In the genomic region with DNA sequence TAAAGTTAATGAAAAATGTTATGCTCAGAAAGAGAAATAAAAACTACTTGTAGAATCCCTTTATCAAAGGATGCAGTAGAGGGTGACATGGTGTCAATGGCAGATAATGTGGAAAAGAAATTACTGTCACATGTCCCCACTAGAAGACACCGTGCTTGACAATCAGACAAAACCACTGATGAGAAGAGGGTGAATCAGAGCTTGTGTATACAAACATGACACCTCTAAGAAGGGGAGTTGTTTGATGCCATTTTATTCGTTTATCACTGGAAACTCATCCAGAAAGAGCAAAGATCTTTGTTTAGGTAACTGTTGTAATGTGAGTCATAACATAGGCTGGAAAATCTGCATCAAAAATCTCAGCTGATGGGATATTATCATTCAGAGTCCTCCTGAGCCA, we compare ENCODE assay signal across 1 cellular context.
TF ChIP-seq lines count a peak whose summit lies in the region.

No MANE protein-coding gene starts in this region.

TF ChIP-seq in WTC11, 78 proteins besides CTCF, POLR2A, EP300 and RAD21 (continued from another document):
- TF ChIP-seq, protein P1, sequence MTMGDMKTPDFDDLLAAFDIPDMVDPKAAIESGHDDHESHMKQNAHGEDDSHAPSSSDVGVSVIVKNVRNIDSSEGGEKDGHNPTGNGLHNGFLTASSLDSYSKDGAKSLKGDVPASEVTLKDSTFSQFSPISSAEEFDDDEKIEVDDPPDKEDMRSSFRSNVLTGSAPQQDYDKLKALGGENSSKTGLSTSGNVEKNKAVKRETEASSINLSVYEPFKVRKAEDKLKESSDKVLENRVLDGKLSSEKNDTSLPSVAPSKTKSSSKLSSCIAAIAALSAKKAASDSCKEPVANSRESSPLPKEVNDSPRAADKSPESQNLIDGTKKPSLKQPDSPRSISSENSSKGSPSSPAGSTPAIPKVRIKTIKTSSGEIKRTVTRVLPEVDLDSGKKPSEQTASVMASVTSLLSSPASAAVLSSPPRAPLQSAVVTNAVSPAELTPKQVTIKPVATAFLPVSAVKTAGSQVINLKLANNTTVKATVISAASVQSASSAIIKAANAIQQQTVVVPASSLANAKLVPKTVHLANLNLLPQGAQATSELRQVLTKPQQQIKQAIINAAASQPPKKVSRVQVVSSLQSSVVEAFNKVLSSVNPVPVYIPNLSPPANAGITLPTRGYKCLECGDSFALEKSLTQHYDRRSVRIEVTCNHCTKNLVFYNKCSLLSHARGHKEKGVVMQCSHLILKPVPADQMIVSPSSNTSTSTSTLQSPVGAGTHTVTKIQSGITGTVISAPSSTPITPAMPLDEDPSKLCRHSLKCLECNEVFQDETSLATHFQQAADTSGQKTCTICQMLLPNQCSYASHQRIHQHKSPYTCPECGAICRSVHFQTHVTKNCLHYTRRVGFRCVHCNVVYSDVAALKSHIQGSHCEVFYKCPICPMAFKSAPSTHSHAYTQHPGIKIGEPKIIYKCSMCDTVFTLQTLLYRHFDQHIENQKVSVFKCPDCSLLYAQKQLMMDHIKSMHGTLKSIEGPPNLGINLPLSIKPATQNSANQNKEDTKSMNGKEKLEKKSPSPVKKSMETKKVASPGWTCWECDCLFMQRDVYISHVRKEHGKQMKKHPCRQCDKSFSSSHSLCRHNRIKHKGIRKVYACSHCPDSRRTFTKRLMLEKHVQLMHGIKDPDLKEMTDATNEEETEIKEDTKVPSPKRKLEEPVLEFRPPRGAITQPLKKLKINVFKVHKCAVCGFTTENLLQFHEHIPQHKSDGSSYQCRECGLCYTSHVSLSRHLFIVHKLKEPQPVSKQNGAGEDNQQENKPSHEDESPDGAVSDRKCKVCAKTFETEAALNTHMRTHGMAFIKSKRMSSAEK (CRISPR knock-in tag; IDR thresholded peaks at IDR 0.05; ENCODE audit: borderline replicate concordance): no peak
- TF ChIP-seq, protein P2, sequence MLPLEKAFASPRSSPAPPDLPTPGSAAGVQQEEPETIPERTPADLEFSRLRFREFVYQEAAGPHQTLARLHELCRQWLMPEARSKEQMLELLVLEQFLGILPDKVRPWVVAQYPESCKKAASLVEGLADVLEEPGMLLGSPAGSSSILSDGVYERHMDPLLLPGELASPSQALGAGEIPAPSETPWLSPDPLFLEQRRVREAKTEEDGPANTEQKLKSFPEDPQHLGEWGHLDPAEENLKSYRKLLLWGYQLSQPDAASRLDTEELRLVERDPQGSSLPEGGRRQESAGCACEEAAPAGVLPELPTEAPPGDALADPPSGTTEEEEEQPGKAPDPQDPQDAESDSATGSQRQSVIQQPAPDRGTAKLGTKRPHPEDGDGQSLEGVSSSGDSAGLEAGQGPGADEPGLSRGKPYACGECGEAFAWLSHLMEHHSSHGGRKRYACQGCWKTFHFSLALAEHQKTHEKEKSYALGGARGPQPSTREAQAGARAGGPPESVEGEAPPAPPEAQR (CRISPR knock-in tag; IDR thresholded peaks at IDR 0.05): no peak
- TF ChIP-seq, protein P3, sequence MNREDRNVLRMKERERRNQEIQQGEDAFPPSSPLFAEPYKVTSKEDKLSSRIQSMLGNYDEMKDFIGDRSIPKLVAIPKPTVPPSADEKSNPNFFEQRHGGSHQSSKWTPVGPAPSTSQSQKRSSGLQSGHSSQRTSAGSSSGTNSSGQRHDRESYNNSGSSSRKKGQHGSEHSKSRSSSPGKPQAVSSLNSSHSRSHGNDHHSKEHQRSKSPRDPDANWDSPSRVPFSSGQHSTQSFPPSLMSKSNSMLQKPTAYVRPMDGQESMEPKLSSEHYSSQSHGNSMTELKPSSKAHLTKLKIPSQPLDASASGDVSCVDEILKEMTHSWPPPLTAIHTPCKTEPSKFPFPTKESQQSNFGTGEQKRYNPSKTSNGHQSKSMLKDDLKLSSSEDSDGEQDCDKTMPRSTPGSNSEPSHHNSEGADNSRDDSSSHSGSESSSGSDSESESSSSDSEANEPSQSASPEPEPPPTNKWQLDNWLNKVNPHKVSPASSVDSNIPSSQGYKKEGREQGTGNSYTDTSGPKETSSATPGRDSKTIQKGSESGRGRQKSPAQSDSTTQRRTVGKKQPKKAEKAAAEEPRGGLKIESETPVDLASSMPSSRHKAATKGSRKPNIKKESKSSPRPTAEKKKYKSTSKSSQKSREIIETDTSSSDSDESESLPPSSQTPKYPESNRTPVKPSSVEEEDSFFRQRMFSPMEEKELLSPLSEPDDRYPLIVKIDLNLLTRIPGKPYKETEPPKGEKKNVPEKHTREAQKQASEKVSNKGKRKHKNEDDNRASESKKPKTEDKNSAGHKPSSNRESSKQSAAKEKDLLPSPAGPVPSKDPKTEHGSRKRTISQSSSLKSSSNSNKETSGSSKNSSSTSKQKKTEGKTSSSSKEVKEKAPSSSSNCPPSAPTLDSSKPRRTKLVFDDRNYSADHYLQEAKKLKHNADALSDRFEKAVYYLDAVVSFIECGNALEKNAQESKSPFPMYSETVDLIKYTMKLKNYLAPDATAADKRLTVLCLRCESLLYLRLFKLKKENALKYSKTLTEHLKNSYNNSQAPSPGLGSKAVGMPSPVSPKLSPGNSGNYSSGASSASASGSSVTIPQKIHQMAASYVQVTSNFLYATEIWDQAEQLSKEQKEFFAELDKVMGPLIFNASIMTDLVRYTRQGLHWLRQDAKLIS (CRISPR knock-in tag; IDR thresholded peaks at IDR 0.05; ENCODE audit: borderline replicate concordance): no peak
- no peak for TF ChIP-seq CREM (CRISPR knock-in tag; IDR thresholded peaks at IDR 0.05)
- no peak for TF ChIP-seq ZNF423 (CRISPR knock-in tag; IDR thresholded peaks at IDR 0.05)
- no peak for TF ChIP-seq SMAD3 (CRISPR knock-in tag; IDR thresholded peaks at IDR 0.05; ENCODE audit: borderline replicate concordance)
- TF ChIP-seq JAZF1 (CRISPR knock-in tag; IDR thresholded peaks at IDR 0.05): no peak
- TF ChIP-seq CBFB (CRISPR knock-in tag; IDR thresholded peaks at IDR 0.05; ENCODE audit: low read depth): no peak
- TF ChIP-seq NFE2L1 (CRISPR knock-in tag; IDR thresholded peaks at IDR 0.05): no peak
- TF ChIP-seq ELF4 (CRISPR knock-in tag; IDR thresholded peaks at IDR 0.05; ENCODE audit: low read depth): no peak
- no peak for TF ChIP-seq RELA (CRISPR knock-in tag; IDR thresholded peaks at IDR 0.05; ENCODE audit: borderline replicate concordance)
- no peak for TF ChIP-seq CREB1 (CRISPR knock-in tag; IDR thresholded peaks at IDR 0.05)
- TF ChIP-seq, protein P4, sequence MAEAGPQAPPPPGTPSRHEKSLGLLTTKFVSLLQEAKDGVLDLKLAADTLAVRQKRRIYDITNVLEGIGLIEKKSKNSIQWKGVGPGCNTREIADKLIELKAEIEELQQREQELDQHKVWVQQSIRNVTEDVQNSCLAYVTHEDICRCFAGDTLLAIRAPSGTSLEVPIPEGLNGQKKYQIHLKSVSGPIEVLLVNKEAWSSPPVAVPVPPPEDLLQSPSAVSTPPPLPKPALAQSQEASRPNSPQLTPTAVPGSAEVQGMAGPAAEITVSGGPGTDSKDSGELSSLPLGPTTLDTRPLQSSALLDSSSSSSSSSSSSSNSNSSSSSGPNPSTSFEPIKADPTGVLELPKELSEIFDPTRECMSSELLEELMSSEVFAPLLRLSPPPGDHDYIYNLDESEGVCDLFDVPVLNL (CRISPR knock-in tag; IDR thresholded peaks at IDR 0.05; ENCODE audit: borderline replicate concordance, low read depth): no peak
- TF ChIP-seq ZBTB21 (CRISPR knock-in tag; IDR thresholded peaks at IDR 0.05; ENCODE audit: borderline replicate concordance): no peak
- TF ChIP-seq, protein P5, sequence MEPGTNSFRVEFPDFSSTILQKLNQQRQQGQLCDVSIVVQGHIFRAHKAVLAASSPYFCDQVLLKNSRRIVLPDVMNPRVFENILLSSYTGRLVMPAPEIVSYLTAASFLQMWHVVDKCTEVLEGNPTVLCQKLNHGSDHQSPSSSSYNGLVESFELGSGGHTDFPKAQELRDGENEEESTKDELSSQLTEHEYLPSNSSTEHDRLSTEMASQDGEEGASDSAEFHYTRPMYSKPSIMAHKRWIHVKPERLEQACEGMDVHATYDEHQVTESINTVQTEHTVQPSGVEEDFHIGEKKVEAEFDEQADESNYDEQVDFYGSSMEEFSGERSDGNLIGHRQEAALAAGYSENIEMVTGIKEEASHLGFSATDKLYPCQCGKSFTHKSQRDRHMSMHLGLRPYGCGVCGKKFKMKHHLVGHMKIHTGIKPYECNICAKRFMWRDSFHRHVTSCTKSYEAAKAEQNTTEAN (CRISPR knock-in tag; IDR thresholded peaks at IDR 0.05): no peak
- no peak for TF ChIP-seq TCF7 (CRISPR knock-in tag; IDR thresholded peaks at IDR 0.05; ENCODE audit: low read depth)
TF ChIP-seq in WTC11: peak in this region for 0.
